In genomic region chr6:30913721-30914075, GRCh38 we compare ENCODE assay signal across 9 cellular contexts. TPM values are rescaled to one million over a fixed set of nuclear protein-coding genes. Genes with fewer than 3 reads are reported as not detected.
A peak's percentile ranks its signal among the peaks of the same experiment; 100 is the strongest.
DNase-seq lines count a peak whose midpoint lies in the region; ATAC-seq and TF ChIP-seq lines count a peak whose summit lies in the region.
"Had no signal": no experiment of that assay in that cellular context is flagged by ENCODE, and none has a peak within 500 bp of the region (broad histone marks: within the 10 kb centered on the region; RNA-seq: fewer than 3 reads in every experiment).

No MANE protein-coding gene starts in this region.

- no peak for TF ChIP-seq CTCF in Panc1 (IDR thresholded peaks at IDR 0.05)
- TF ChIP-seq CTCF in fibroblast of the aortic adventitia (IDR thresholded peaks at IDR 0.05; ENCODE audit: insufficient read depth, low read length), result no peak
- no peak for TF ChIP-seq CTCF in endothelial cell (IDR thresholded peaks at IDR 0.05; ENCODE audit: unreplicated experiment)

- H3K4me1 ChIP-seq in Panc1 (ENCODE audit: control insufficient read depth, insufficient read depth, low read length), result peaks cover 19% of the 10 kb centered on the region
- H3K4me1 ChIP-seq in rectal smooth muscle tissue (ENCODE audit: control insufficient read depth, insufficient read depth, low read length), result peaks cover 11% of the 10 kb centered on the region

- peak overlapping the region; percentile 66 to 89 for H3K4me3 ChIP-seq in Panc1 (ENCODE audit: low read depth in 2 of 2, low read length in 2 of 2)
- H3K4me3 ChIP-seq in fibroblast of the aortic adventitia (ENCODE audit: low read depth, low read length), result peak overlapping the region; percentile 5
- H3K4me3 ChIP-seq in rectal smooth muscle tissue (ENCODE audit: low read length), result peak overlapping the region; percentile 65

- intact Hi-C loops in Panc1 (cut with micrococcal nuclease; ENCODE audit: unreplicated experiment), result loop anchor here (2.0 kb wide), 1 partner anchor 157 kb away; no protein-coding TSS in a partner anchor

- H3K27me3 ChIP-seq in Panc1 (ENCODE audit: control insufficient read depth, insufficient read depth, low read length) (no peaks in the 10 kb centered on the region), rectal smooth muscle tissue (ENCODE audit: control insufficient read depth, insufficient read depth, low read length) (no peaks in the 10 kb centered on the region)

- peaks cover 3% of the 10 kb centered on the region for H3K27me3 Mint-ChIP-seq in endothelial cell (ENCODE audit: unreplicated experiment)

- no peaks in the 10 kb centered on the region for H3K9me3 Mint-ChIP-seq in endothelial cell (ENCODE audit: unreplicated experiment)

- H3K4me3 Mint-ChIP-seq in endothelial cell (ENCODE audit: unreplicated experiment), result no peak overlapping the region

- peak; percentile 32 for ATAC-seq in GM19372 (IDR thresholded peaks at IDR 0.05; ENCODE audit: low read depth, unreplicated experiment)
- peak; percentile 74 for ATAC-seq in Panc1
- ATAC-seq in HG02610 (IDR thresholded peaks at IDR 0.05; ENCODE audit: unreplicated experiment), result no peak

- no peak overlapping the region for H3K9ac ChIP-seq in rectal smooth muscle tissue (ENCODE audit: low read length)

- no TSS peak for BruUV-seq in Panc1 (replicated peaks; lab: Mats Ljungman, UMichigan)

- TF ChIP-seq POLR2A in erythroblast (IDR thresholded peaks at IDR 0.05; ENCODE audit: low read length), result no peak

- POLR2A ChIA-PET in Panc1 (lab: Charles Lee), result interaction anchor here (0.5 to 1.1 kb wide), 5 partner anchors 31 to 627 kb away, joined by 3 to 11 read pairs (median 5); no protein-coding TSS in a partner anchor

- in situ Hi-C loops in Panc1 (cut with HindIII; ENCODE audit: low pct_unique_long_range_greater_than_20kb, low sequenced_read_pairs), result no loop called here

- H3K36me3 ChIP-seq in Panc1 (ENCODE audit: control insufficient read depth, insufficient read depth, low read length) (no peaks in the 10 kb centered on the region), rectal smooth muscle tissue (ENCODE audit: control insufficient read depth, insufficient read depth, low read length) (peaks cover 24% of the 10 kb centered on the region)

- peaks cover 8% of the 10 kb centered on the region for H3K4me1 Mint-ChIP-seq in endothelial cell (ENCODE audit: unreplicated experiment)

- DNase-seq in Panc1 (ENCODE audit: low read depth, low spot score) (no peak), fibroblast of the aortic adventitia (ENCODE audit: low read depth) (no peak), endothelial cell (ENCODE audit: low spot score) (no peak), erythroblast (lab: John Stamatoyannopoulos, UW) (no peak), H4 (ENCODE audit: low spot score) (no peak)

- CTCF ChIA-PET in Panc1 (lab: Charles Lee), result interaction anchor here (0.5 to 1.8 kb wide), 15 partner anchors 64 to 464 kb away, joined by 3 to 18 read pairs (median 5); partner anchors contain the start of gene TCF19

- H3K27ac Mint-ChIP-seq in endothelial cell (ENCODE audit: unreplicated experiment), result no peak overlapping the region

- no peaks in the 10 kb centered on the region for H3K9me3 ChIP-seq in Panc1 (ENCODE audit: control insufficient read depth, insufficient read depth, low read depth, low read length)

- H3K36me3 Mint-ChIP-seq in endothelial cell (ENCODE audit: low read depth, unreplicated experiment), result peaks cover 20% of the 10 kb centered on the region

- H3K27ac ChIP-seq in Panc1 (ENCODE audit: low read length) (peak overlapping the region; percentile 92), rectal smooth muscle tissue (ENCODE audit: low read depth, low read length) (peak overlapping the region; percentile 96)

RNA-seq across cellular contexts. Expression of gene VARS2, which starts 0.3 kb away (rescaled TPM):
- total RNA-seq in Panc1 (2021; ENCODE audit: unreplicated experiment), result 42.7 TPM
- 32.4 TPM for polyA plus RNA-seq in Panc1 (2012; ENCODE audit: insufficient read length)
- total RNA-seq in fibroblast of the aortic adventitia (ENCODE audit: low replicate concordance), result 15.6 and 18.5 TPM in 2 replicates
- total RNA-seq in endothelial cell (ENCODE audit: unreplicated experiment), result 20.0 TPM
- 10.5 and 17.6 TPM in 2 replicates for total RNA-seq in H4 (2014; rRNA removed; shearing (Covaris generic))

RNA-seq across cellular contexts. Expression of gene GTF2H4, which starts 5.7 kb away (rescaled TPM):
- total RNA-seq in Panc1 (2021; ENCODE audit: unreplicated experiment) (27.5 TPM), fibroblast of the aortic adventitia (ENCODE audit: low replicate concordance) (3.8 and 12.7 TPM in 2 replicates), endothelial cell (ENCODE audit: unreplicated experiment) (47.6 TPM)
- polyA plus RNA-seq in Panc1 (2012; ENCODE audit: insufficient read length), result 24.5 TPM
- total RNA-seq in H4 (2014; rRNA removed; shearing (Covaris generic)), result 8.4 and 8.5 TPM in 2 replicates

RNA-seq across cellular contexts. Expression of gene SFTA2, which starts 18.3 kb away (rescaled TPM):
- not detected for total RNA-seq in Panc1 (2021; ENCODE audit: unreplicated experiment)
- not detected for polyA plus RNA-seq in Panc1 (2012; ENCODE audit: insufficient read length)
- total RNA-seq in fibroblast of the aortic adventitia (ENCODE audit: low replicate concordance), result not detected in 2 replicates
- 2.8 TPM for total RNA-seq in endothelial cell (ENCODE audit: unreplicated experiment)
- not detected in 2 replicates for total RNA-seq in H4 (2014; rRNA removed; shearing (Covaris generic))

RNA-seq across cellular contexts. Expression of gene MUCL3, which starts 27.1 kb away (rescaled TPM):
- total RNA-seq in Panc1 (2021; ENCODE audit: unreplicated experiment) (not detected), fibroblast of the aortic adventitia (ENCODE audit: low replicate concordance) (under 0.01 TPM in 1 of 2 replicates, not detected in the other), endothelial cell (ENCODE audit: unreplicated experiment) (not detected)
- polyA plus RNA-seq in Panc1 (2012; ENCODE audit: insufficient read length), result not detected
- not detected in 2 replicates for total RNA-seq in H4 (2014; rRNA removed; shearing (Covaris generic))
- total RNA-seq: RPMI7951 had no signal

RNA-seq across cellular contexts. Expression of gene DDR1, which starts 29.4 kb away (rescaled TPM):
- 95.2 TPM for total RNA-seq in Panc1 (2021; ENCODE audit: unreplicated experiment)
- 139 TPM for polyA plus RNA-seq in Panc1 (2012; ENCODE audit: insufficient read length)
- 7.7 and 41.9 TPM in 2 replicates for total RNA-seq in fibroblast of the aortic adventitia (ENCODE audit: low replicate concordance)
- total RNA-seq in endothelial cell (ENCODE audit: unreplicated experiment), result 8.2 TPM
- 16.0 and 30.1 TPM in 2 replicates for total RNA-seq in H4 (2014; rRNA removed; shearing (Covaris generic))

Comparison
In these comparisons a context has a peak if more than half of its experiments do, and no peak if none do; other contexts are left out.
1. H3K4me3 ChIP-seq: peak in every context shown above with its lines; median percentile 78 in Panc1; 65 in rectal smooth muscle tissue; 5 in fibroblast of the aortic adventitia.